ENCODE assay signal across 13 cellular contexts in the genomic region with DNA sequence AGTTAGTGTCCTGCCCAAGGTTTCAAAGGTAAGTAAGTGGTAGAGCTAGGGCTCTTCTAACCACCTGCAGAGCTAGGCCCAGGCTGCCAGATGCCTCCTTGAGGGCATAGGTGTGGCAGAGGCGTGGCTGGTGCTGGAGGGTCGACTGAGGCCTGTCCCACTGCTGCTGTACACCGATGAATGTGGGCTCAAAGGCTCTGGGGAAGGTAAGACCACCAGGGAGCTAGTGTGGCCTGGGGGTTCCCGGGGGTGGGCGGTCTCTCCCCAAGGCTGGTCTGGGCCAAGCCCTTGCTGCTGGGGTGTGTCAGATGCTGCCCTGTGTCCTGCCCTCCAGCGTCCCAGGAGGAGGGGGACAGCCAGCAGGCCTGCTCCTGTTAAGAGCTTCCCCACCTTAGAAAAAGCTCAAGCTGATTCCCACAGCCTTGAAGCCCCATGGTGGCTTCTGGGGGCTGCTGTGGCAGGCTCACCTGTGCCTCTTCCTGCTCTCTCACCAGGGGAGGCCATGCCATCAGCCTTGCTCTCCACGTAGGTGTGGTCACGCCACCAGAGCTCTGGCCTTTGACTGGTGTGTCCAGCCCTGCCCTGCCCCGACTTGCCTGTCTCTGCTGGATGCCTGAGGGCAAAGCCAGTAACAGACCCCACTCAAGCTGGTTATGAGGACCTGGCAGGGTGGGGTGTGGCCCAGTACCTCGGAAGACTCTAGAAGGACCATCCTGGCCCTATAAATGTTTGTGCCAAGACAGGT. TPM values are rescaled to one million over a fixed set of nuclear protein-coding genes. Genes with fewer than 3 reads are reported as not detected.
DNase-seq lines count a peak whose midpoint lies in the region; ATAC-seq, FAIRE-seq and TF ChIP-seq lines count a peak whose summit lies in the region.
"Had no signal": no experiment of that assay in that cellular context is flagged by ENCODE, and none has a peak within 500 bp of the region (broad histone marks: within the 10 kb centered on the region; RNA-seq: fewer than 3 reads in every experiment).

No MANE protein-coding gene starts in this region.

- peaks cover 85% of the 10 kb centered on the region for H3K4me1 Mint-ChIP-seq in activated CD4-positive, alpha-beta T cell treated with anti-CD3 and anti-CD28 coated beads, Interleukin-2, amount 10 ng/mL, durations not matched to agents 7 days and 5 days
- peaks cover 64% of the 10 kb centered on the region for H3K4me1 Mint-ChIP-seq in activated T-helper 17 cell treated with anti-CD3 and anti-CD28 coated beads, Interleukin-2, amount 50 U/mL, for 72 hours

- peak overlapping the region; percentile 50 for H3K27ac Mint-ChIP-seq in activated CD4-positive, alpha-beta T cell treated with anti-CD3 and anti-CD28 coated beads, Interleukin-2, amount 10 ng/mL, durations not matched to agents 7 days and 5 days
- H3K27ac Mint-ChIP-seq in activated T-helper 17 cell treated with anti-CD3 and anti-CD28 coated beads, Interleukin-2, amount 50 U/mL, for 72 hours = peak overlapping the region; percentile 83

- H3K9ac ChIP-seq in kidney (ENCODE audit: low read length in 2 of 2) = no peak overlapping the region

- H3K27me3 ChIP-seq in spleen (replicated peaks in 1 of 7) = no peaks in the 10 kb centered on the region

- H3K9me3 ChIP-seq in kidney (ENCODE audit: control insufficient read depth in 1 of 2, low read length in 2 of 2) (no peaks in the 10 kb centered on the region), spleen (no peaks in the 10 kb centered on the region)
- H3K9me3 ChIP-seq: A549 had no signal

- H3K36me3 ChIP-seq in kidney (ENCODE audit: control insufficient read depth in 1 of 2, insufficient read depth in 2 of 2, low read length in 2 of 2) (peaks cover 0 to 5% of the 10 kb centered on the region in 2 donors), spleen (peaks cover 0 to 62% (median 18%) of the 10 kb centered on the region in 6 donors)

- POLR2A ChIA-PET in activated CD4-positive, alpha-beta T cell treated with anti-CD3 and anti-CD28 coated beads, Interleukin-2, amount 10 ng/mL, durations not matched to agents 7 days and 5 days (lab: Charles Lee) = interaction anchor here (0.6 to 2.2 kb wide), 2 partner anchors 8 to 575 kb away, joined by 3 to 11 read pairs; no protein-coding TSS in a partner anchor

- CTCF ChIA-PET in activated CD4-positive, alpha-beta T cell treated with anti-CD3 and anti-CD28 coated beads, Interleukin-2, amount 10 ng/mL, durations not matched to agents 7 days and 5 days (lab: Charles Lee) = interaction anchor here (1.2 to 8.1 kb wide), 7 partner anchors 9 to 74 kb away, joined by 3 to 79 read pairs (median 26); a partner anchor contains a TSS

- no peak for ATAC-seq in activated T-helper 17 cell treated with anti-CD3 and anti-CD28 coated beads, Interleukin-2, amount 50 U/mL, for 72 hours (replicated peaks)
- ATAC-seq in HG02610 (IDR thresholded peaks at IDR 0.05; ENCODE audit: unreplicated experiment) = no peak
- no peak for ATAC-seq in GM18873 (IDR thresholded peaks at IDR 0.05; ENCODE audit: low FRiP score, unreplicated experiment)
- ATAC-seq: A549 had no signal

- H3K9me3 Mint-ChIP-seq in activated CD4-positive, alpha-beta T cell treated with anti-CD3 and anti-CD28 coated beads, Interleukin-2, amount 10 ng/mL, durations not matched to agents 7 days and 5 days = no peaks in the 10 kb centered on the region
- H3K9me3 Mint-ChIP-seq in activated T-helper 17 cell treated with anti-CD3 and anti-CD28 coated beads, Interleukin-2, amount 50 U/mL, for 72 hours = no peaks in the 10 kb centered on the region

- H3K36me3 Mint-ChIP-seq in activated CD4-positive, alpha-beta T cell treated with anti-CD3 and anti-CD28 coated beads, Interleukin-2, amount 10 ng/mL, durations not matched to agents 7 days and 5 days (ENCODE audit: low read depth) = peaks cover 33% of the 10 kb centered on the region
- peaks cover 66% of the 10 kb centered on the region for H3K36me3 Mint-ChIP-seq in activated T-helper 17 cell treated with anti-CD3 and anti-CD28 coated beads, Interleukin-2, amount 50 U/mL, for 72 hours (ENCODE audit: low read depth)

- 70 to 84% (median 81%) methylated on average over 2 to 10 of the region's 10 CpGs for WGBS in spleen, 5 donors

- H3K4me3 Mint-ChIP-seq in activated CD4-positive, alpha-beta T cell treated with anti-CD3 and anti-CD28 coated beads, Interleukin-2, amount 10 ng/mL, durations not matched to agents 7 days and 5 days = no peak overlapping the region
- H3K4me3 Mint-ChIP-seq in activated T-helper 17 cell treated with anti-CD3 and anti-CD28 coated beads, Interleukin-2, amount 50 U/mL, for 72 hours = peak overlapping the region; percentile 69

- no peak for TF ChIP-seq CTCF in kidney (IDR thresholded peaks at IDR 0.05; ENCODE audit: borderline replicate concordance, extremely low read depth, insufficient read depth)
- no peak for TF ChIP-seq CTCF in spleen (IDR thresholded peaks at IDR 0.05 in 8 of 11, conservative IDR thresholded peaks at IDR 0.05 in 3 of 11)

- intact Hi-C loops in kidney (cut with DNase I) (no loop called here), spleen (cut with DNase I; ENCODE audit: low total_unique reads) (no loop called here)

- peak overlapping the region in 1 of 2 donors; percentile 51 for H3K27ac ChIP-seq in kidney (ENCODE audit: low read depth in 2 of 2, low read length in 2 of 2)
- peak overlapping the region; percentile 69 to 95 (median 84) for H3K27ac ChIP-seq in spleen
- H3K27ac ChIP-seq: A549 had no signal

- no peak for TF ChIP-seq POLR2A in spleen (IDR thresholded peaks at IDR 0.05)

- DNase-seq in activated CD4-positive, alpha-beta T cell treated with anti-CD3 and anti-CD28 coated beads, Interleukin-2, amount 10 ng/mL, durations not matched to agents 7 days and 5 days = no peak
- DNase-seq in activated CD4-positive, alpha-beta T cell treated with anti-CD3 and anti-CD28 coated beads, Interleukin-2, amount 50 U/mL, for 4 hours = no peak
- DNase-seq in kidney = peak; percentile 63
- peak; percentile 74 for DNase-seq in spleen
- DNase-seq in SW480 (ENCODE audit: low spot score) = no peak
- DNase-seq: activated CD4-positive, alpha-beta T cell treated with anti-CD3 and anti-CD28 coated beads for 1 hour; cerebellar nuclear complex; hippocampal formation; occipital lobe had no signal

- no peaks in the 10 kb centered on the region for H3K27me3 Mint-ChIP-seq in activated CD4-positive, alpha-beta T cell treated with anti-CD3 and anti-CD28 coated beads, Interleukin-2, amount 10 ng/mL, durations not matched to agents 7 days and 5 days
- no peaks in the 10 kb centered on the region for H3K27me3 Mint-ChIP-seq in activated T-helper 17 cell treated with anti-CD3 and anti-CD28 coated beads, Interleukin-2, amount 50 U/mL, for 72 hours

- H3K4me3 ChIP-seq in kidney (ENCODE audit: low read length in 2 of 2) (no peak overlapping the region), spleen (no peak overlapping the region)
- H3K4me3 ChIP-seq: A549 had no signal

- no peak for FAIRE-seq in kidney (lab: Jason Lieb, UNC)
- FAIRE-seq: A549 had no signal

- peaks cover 30 to 53% of the 10 kb centered on the region in 2 donors for H3K4me1 ChIP-seq in kidney (ENCODE audit: control insufficient read depth in 1 of 2, insufficient read depth in 1 of 2, low read depth in 1 of 2, low read length in 2 of 2)
- peaks cover 88 to 100% (median 100%) of the 10 kb centered on the region in 6 donors for H3K4me1 ChIP-seq in spleen

RNA-seq across cellular contexts. Expression of a gene that starts 36.8 kb away (rescaled TPM):
- 10 to 100 TPM; 29.7 to 29.8 TPM for total RNA-seq in activated CD4-positive, alpha-beta T cell treated with anti-CD3 and anti-CD28 coated beads, Interleukin-2, amount 10 ng/mL, durations not matched to agents 7 days and 5 days
- 10 to 100 TPM in 1 of 2 donors, 1 to 10 TPM in 1; 8.5 to 12.1 TPM for total RNA-seq in activated T-helper 17 cell treated with anti-CD3 and anti-CD28 coated beads, Interleukin-2, amount 50 U/mL, for 72 hours
- total RNA-seq in kidney (35.0 TPM), spleen (100 to 1,000 TPM in 1 of 7 donors, 10 to 100 TPM in 6; 72.6 to 105 (median 88.3) TPM)
- polyA plus RNA-seq in kidney (ENCODE audit: insufficient read depth, low read depth, low replicate concordance) (7.3 TPM), spleen (10 to 100 TPM; 11.5 to 25.5 (median 12.0) TPM)

Comparison
In these comparisons a context has a peak if more than half of its experiments do, and no peak if none do; other contexts are left out.
1. DNase-seq: peak in kidney (single experiment) and spleen (single experiment); none in activated CD4-positive, alpha-beta T cell treated with anti-CD3 and anti-CD28 coated beads, Interleukin-2, amount 10 ng/mL, durations not matched to agents 7 days and 5 days (single experiment), activated CD4-positive, alpha-beta T cell treated with anti-CD3 and anti-CD28 coated beads, Interleukin-2, amount 50 U/mL, for 4 hours (0 of 2) and SW480 (single experiment).